ENCODE assay signal across 8 cellular contexts in the genomic region with DNA sequence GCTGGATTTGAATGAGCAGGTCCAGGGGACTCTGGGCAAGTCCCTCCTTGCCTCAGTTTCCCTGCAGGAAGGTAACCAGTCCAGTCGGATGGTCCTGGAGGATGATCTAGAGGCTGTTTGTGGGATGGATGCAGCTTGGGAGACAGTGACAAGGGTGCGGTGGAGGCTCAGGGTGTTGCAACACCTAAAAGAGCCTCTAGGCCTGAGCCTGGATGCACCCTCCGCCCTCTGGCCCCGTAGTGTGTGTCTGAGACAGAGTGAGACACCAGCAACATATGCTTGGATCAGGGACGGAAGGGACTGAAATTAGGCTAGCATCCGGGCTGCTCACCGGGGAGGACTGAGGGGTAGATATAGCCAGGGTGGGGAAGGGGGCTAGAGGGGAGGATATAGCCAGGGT. TPM values are rescaled to one million over a fixed set of nuclear protein-coding genes. Genes with fewer than 3 reads are reported as not detected.
DNase-seq lines count a peak whose midpoint lies in the region; ATAC-seq, FAIRE-seq and TF ChIP-seq lines count a peak whose summit lies in the region.

No MANE protein-coding gene starts in this region.

- peak overlapping the region; percentile 75 for H3K4me3 ChIP-seq in AG04449 (ENCODE audit: low read depth, low read length)
- no peak overlapping the region for H3K4me3 ChIP-seq in IMR-90 (ENCODE audit: insufficient read depth, low read depth, low read length)
- no peak overlapping the region for H3K4me3 ChIP-seq in hepatocyte

- no peak overlapping the region for H2BK15ac ChIP-seq in IMR-90 (ENCODE audit: low read depth, low read length)

- no peak overlapping the region for H2BK5ac ChIP-seq in IMR-90 (ENCODE audit: low read depth, low read length, poor library complexity, severe bottlenecking)

- H2AK5ac ChIP-seq in IMR-90 (ENCODE audit: low read depth, low read length), result no peak overlapping the region

- in situ Hi-C loops in IMR-90 (cut with MboI; ENCODE audit: low sequenced_read_pairs), result no loop called here

- no peak overlapping the region for H3K56ac ChIP-seq in IMR-90 (ENCODE audit: extremely low read depth, insufficient read depth, low read length)

- TF ChIP-seq POLR2A in IMR-90 (IDR thresholded peaks at IDR 0.05; ENCODE audit: low read depth, low read length), result no peak

- DNase-seq in AG04449 (ENCODE audit: low read depth, low spot score) (no peak), IMR-90 (no peak), hepatocyte (ENCODE audit: low spot score) (peak; percentile 37), D721Med (ENCODE audit: insufficient read length, low spot score) (no peak), T-helper 9 cell (no peak)
- DNase-seq in stimulated activated naive B cell treated with anti-CD40 and anti-IgM and Interleukin-4, amounts not matched to agents 10 μg/mL and 1 μg/mL and 100 μg/mL, for 72 hours, result no peak

- peaks cover 22 to 64% of the 10 kb centered on the region in 2 experiments for H3K79me1 ChIP-seq in IMR-90 (ENCODE audit: low read depth in 1 of 2, low read length in 2 of 2)

- H3K9me3 ChIP-seq in IMR-90 (ENCODE audit: control insufficient read depth, insufficient read depth, low read length), result no peaks in the 10 kb centered on the region
- H3K9me3 ChIP-seq in hepatocyte (ENCODE audit: low read depth), result no peaks in the 10 kb centered on the region

- H3K9me2 ChIP-seq in hepatocyte (replicated peaks; ENCODE audit: insufficient read depth), result no peaks in the 10 kb centered on the region

- H4K91ac ChIP-seq in IMR-90 (ENCODE audit: insufficient read depth, low read depth, low read length), result no peak overlapping the region

- CTCF ChIA-PET in AG04449 (lab: Yijun Ruan, JAX) (interaction anchor here (0.8 to 8.3 kb wide), 3 partner anchors 15 to 29 kb away, joined by 3 to 64 read pairs (median 5); no protein-coding TSS in a partner anchor), IMR-90 (lab: Yijun Ruan, JAX) (interaction anchor here (0.9 kb wide), 1 partner anchor 16 kb away, joined by 3 read pairs; no protein-coding TSS in a partner anchor)

- H3K36me3 ChIP-seq in IMR-90 (ENCODE audit: control insufficient read depth, insufficient read depth, low read length) (peaks cover 19% of the 10 kb centered on the region), hepatocyte (replicated peaks; ENCODE audit: insufficient read depth, low read depth) (no peaks in the 10 kb centered on the region)

- no peak for TF ChIP-seq CTCF in AG04449 (IDR thresholded peaks at IDR 0.05; ENCODE audit: insufficient read depth, low read length, missing control alignments)
- TF ChIP-seq CTCF in IMR-90 (conservative IDR thresholded peaks at IDR 0.05; ENCODE audit: low read depth, low read length), result no peak
- no peak for TF ChIP-seq CTCF in hepatocyte (IDR thresholded peaks at IDR 0.05; ENCODE audit: poor library complexity)
- no peak for TF ChIP-seq CTCF in D721Med (IDR thresholded peaks at IDR 0.05; ENCODE audit: insufficient read depth, missing control alignments)

- 0 out of 2 replicates have a peak overlapping the region, but pooled peaks have one; percentile 40 for H3K23ac ChIP-seq in IMR-90 (ENCODE audit: low read depth, low read length)

- peak overlapping the region; percentile 15; the same call in 1 of the 2 replicates for H3K4ac ChIP-seq in IMR-90 (ENCODE audit: low read depth, low read length)

- H3K9me1 ChIP-seq in IMR-90 (ENCODE audit: insufficient read depth, low read length), result 0 out of 2 replicates have a peak, but pooled peaks cover 3% of the 10 kb centered on the region

- H4K5ac ChIP-seq in IMR-90 (ENCODE audit: low read depth, low read length), result no peak overlapping the region

- H3K27me3 Mint-ChIP-seq in activated T-helper 17 cell treated with anti-CD3 and anti-CD28 coated beads, Interleukin-2, amount 50 U/mL, for 72 hours, result no peaks in the 10 kb centered on the region
- no peaks in the 10 kb centered on the region for H3K27me3 Mint-ChIP-seq in stimulated activated naive B cell treated with anti-CD40 and anti-IgM and Interleukin-4, amounts not matched to agents 10 μg/mL and 1 μg/mL and 100 μg/mL, for 72 hours

- peaks cover 36% of the 10 kb centered on the region for H3K79me2 ChIP-seq in hepatocyte

- POLR2A ChIA-PET in AG04449 (lab: Yijun Ruan, JAX) (no interaction called here), IMR-90 (lab: Charles Lee; ENCODE audit: unreplicated experiment) (no interaction called here)

- H2AFZ ChIP-seq in IMR-90 (replicated peaks; ENCODE audit: low read length, poor library complexity) (peak overlapping the region; percentile 9), hepatocyte (no peak overlapping the region)

- no peak overlapping the region for H3K9ac ChIP-seq in IMR-90 (ENCODE audit: low read depth, low read length)

- no peaks in the 10 kb centered on the region for H3K9me3 Mint-ChIP-seq in activated T-helper 17 cell treated with anti-CD3 and anti-CD28 coated beads, Interleukin-2, amount 50 U/mL, for 72 hours
- H3K9me3 Mint-ChIP-seq in stimulated activated naive B cell treated with anti-CD40 and anti-IgM and Interleukin-4, amounts not matched to agents 10 μg/mL and 1 μg/mL and 100 μg/mL, for 72 hours, result no peaks in the 10 kb centered on the region

- H3K18ac ChIP-seq in IMR-90 (ENCODE audit: low read depth, low read length), result no peak overlapping the region

- H3K36me3 Mint-ChIP-seq in activated T-helper 17 cell treated with anti-CD3 and anti-CD28 coated beads, Interleukin-2, amount 50 U/mL, for 72 hours (ENCODE audit: low read depth), result no peaks in the 10 kb centered on the region
- peaks cover 3 to 4% of the 10 kb centered on the region in 2 donors for H3K36me3 Mint-ChIP-seq in stimulated activated naive B cell treated with anti-CD40 and anti-IgM and Interleukin-4, amounts not matched to agents 10 μg/mL and 1 μg/mL and 100 μg/mL, for 72 hours

- no peak for FAIRE-seq in D721Med (lab: Jason Lieb, UNC)

- BruUV-seq in IMR-90 (replicated peaks; lab: Mats Ljungman, UMichigan), result no TSS peak

- no peak overlapping the region for H4K8ac ChIP-seq in IMR-90 (ENCODE audit: low read depth in 2 of 2, low read length in 2 of 2)

- ATAC-seq in IMR-90 (ENCODE audit: low read depth) (no peak), GM18858 (IDR thresholded peaks at IDR 0.05; ENCODE audit: unreplicated experiment) (no peak)
- ATAC-seq in activated T-helper 17 cell treated with anti-CD3 and anti-CD28 coated beads, Interleukin-2, amount 50 U/mL, for 72 hours (replicated peaks), result no peak
- no peak for ATAC-seq in stimulated activated naive B cell treated with anti-CD40 and anti-IgM and Interleukin-4, amounts not matched to agents 10 μg/mL and 1 μg/mL and 100 μg/mL, for 72 hours (replicated peaks)

- dilution Hi-C loops in IMR-90 (cut with HindIII; ENCODE audit: low sequenced_read_pairs, unreplicated experiment), result no loop called here

- H3K4me1 Mint-ChIP-seq in activated T-helper 17 cell treated with anti-CD3 and anti-CD28 coated beads, Interleukin-2, amount 50 U/mL, for 72 hours, result peaks cover 11% of the 10 kb centered on the region
- peaks cover 23 to 45% of the 10 kb centered on the region in 2 donors for H3K4me1 Mint-ChIP-seq in stimulated activated naive B cell treated with anti-CD40 and anti-IgM and Interleukin-4, amounts not matched to agents 10 μg/mL and 1 μg/mL and 100 μg/mL, for 72 hours

- H3K27me3 ChIP-seq in IMR-90 (ENCODE audit: control insufficient read depth, insufficient read depth, low read length) (no peaks in the 10 kb centered on the region), hepatocyte (no peaks in the 10 kb centered on the region)

- H4K20me1 ChIP-seq in IMR-90 (ENCODE audit: insufficient read depth, low read length) (peaks cover 4% of the 10 kb centered on the region), hepatocyte (ENCODE audit: insufficient read depth, poor library complexity, severe bottlenecking) (peaks cover 4% of the 10 kb centered on the region)

- no peak overlapping the region for H2BK120ac ChIP-seq in IMR-90 (ENCODE audit: low read depth, low read length)

- no peak overlapping the region for H3K14ac ChIP-seq in IMR-90 (replicated peaks; ENCODE audit: low read depth, low read length)

- H3K27ac ChIP-seq in IMR-90 (ENCODE audit: insufficient read depth, low read length) (no peak overlapping the region), hepatocyte (no peak overlapping the region)

- peak overlapping the region; percentile 63 for H3K27ac Mint-ChIP-seq in activated T-helper 17 cell treated with anti-CD3 and anti-CD28 coated beads, Interleukin-2, amount 50 U/mL, for 72 hours
- H3K27ac Mint-ChIP-seq in stimulated activated naive B cell treated with anti-CD40 and anti-IgM and Interleukin-4, amounts not matched to agents 10 μg/mL and 1 μg/mL and 100 μg/mL, for 72 hours, result no peak overlapping the region

- H3K4me2 ChIP-seq in IMR-90 (ENCODE audit: low read depth, low read length) (peak overlapping the region; percentile 34; the same call in 1 of the 2 replicates), hepatocyte (peak overlapping the region; percentile 99)

- H2AK9ac ChIP-seq in IMR-90 (replicated peaks; ENCODE audit: low read depth, low read length, poor library complexity), result peak overlapping the region; percentile 17

- 94% methylated on average over 3 of the region's 7 CpGs; no CpG with 5 or more reads in 1 of the 2 experiments for WGBS in IMR-90 (ENCODE audit: extremely low coverage in 2 of 2, insufficient read length in 1 of 2), 2 experiments
- 77% methylated on average over 7 of the region's 7 CpGs for WGBS in hepatocyte (ENCODE audit: low lambda C conversion rate, missing lambda C conversion rate)

- intact Hi-C loops in IMR-90 (cut with micrococcal nuclease), result no loop called here

- H3K4me1 ChIP-seq in IMR-90 (ENCODE audit: control insufficient read depth, insufficient read depth, low read length) (peaks cover 7% of the 10 kb centered on the region), hepatocyte (ENCODE audit: insufficient read depth) (peaks cover 18% of the 10 kb centered on the region)

- no peak overlapping the region for H2BK20ac ChIP-seq in IMR-90 (ENCODE audit: low read depth, low read length)

- no peak for TF ChIP-seq RAD21 in IMR-90 (IDR thresholded peaks at IDR 0.05; ENCODE audit: low read length)

- peak overlapping the region; percentile 92 for H3K4me3 Mint-ChIP-seq in activated T-helper 17 cell treated with anti-CD3 and anti-CD28 coated beads, Interleukin-2, amount 50 U/mL, for 72 hours
- peak overlapping the region; percentile 64 to 82 for H3K4me3 Mint-ChIP-seq in stimulated activated naive B cell treated with anti-CD40 and anti-IgM and Interleukin-4, amounts not matched to agents 10 μg/mL and 1 μg/mL and 100 μg/mL, for 72 hours

RNA-seq across cellular contexts. Expression of a gene that starts 1.1 kb away (rescaled TPM):
- total RNA-seq in IMR-90 (2012; rRNA removed), result 18.8 and 19.7 TPM in 2 replicates
- 41.6 and 44.2 TPM in 2 replicates for polyA plus RNA-seq in IMR-90 (2012; rRNA removed)
- 27.4 and 55.2 TPM in 2 replicates for polyA plus RNA-seq in IMR-90 (2012; cell fraction: cytosol; rRNA removed)
- polyA plus RNA-seq in IMR-90 (2012; cell fraction: nucleus; rRNA removed; ENCODE audit: low replicate concordance), result 55.4 and 116 TPM in 2 replicates
- 10 to 100 TPM; 19.8 to 21.8 TPM for total RNA-seq in activated T-helper 17 cell treated with anti-CD3 and anti-CD28 coated beads, Interleukin-2, amount 50 U/mL, for 72 hours
- total RNA-seq in hepatocyte, result 39.3 and 40.4 TPM in 2 replicates
- 59.4 and 64.6 TPM in 2 replicates for polyA plus RNA-seq in hepatocyte

RNA-seq across cellular contexts. Expression of a gene that starts 1.7 kb away (rescaled TPM):
- total RNA-seq in IMR-90 (2012; rRNA removed) (93.6 and 124 TPM in 2 replicates), hepatocyte (72.3 and 72.4 TPM in 2 replicates)
- polyA plus RNA-seq in IMR-90 (2012; rRNA removed) (141 and 149 TPM in 2 replicates), hepatocyte (55.3 and 60.9 TPM in 2 replicates)
- polyA plus RNA-seq in IMR-90 (2012; cell fraction: cytosol; rRNA removed), result 88.4 and 129 TPM in 2 replicates
- polyA plus RNA-seq in IMR-90 (2012; cell fraction: nucleus; rRNA removed; ENCODE audit: low replicate concordance), result 78.9 and 134 TPM in 2 replicates
- 100 to 1,000 TPM in 1 of 2 donors, 10 to 100 TPM in 1; 77.9 to 131 TPM for total RNA-seq in activated T-helper 17 cell treated with anti-CD3 and anti-CD28 coated beads, Interleukin-2, amount 50 U/mL, for 72 hours

RNA-seq across cellular contexts. Expression of a gene that starts 28.6 kb away (rescaled TPM):
- total RNA-seq in IMR-90 (2012; rRNA removed), result 6.7 and 7.0 TPM in 2 replicates
- polyA plus RNA-seq in IMR-90 (2012; rRNA removed), result 16.5 and 17.1 TPM in 2 replicates
- 15.2 and 19.2 TPM in 2 replicates for polyA plus RNA-seq in IMR-90 (2012; cell fraction: cytosol; rRNA removed)
- 8.7 and 13.8 TPM in 2 replicates for polyA plus RNA-seq in IMR-90 (2012; cell fraction: nucleus; rRNA removed; ENCODE audit: low replicate concordance)
- 10 to 100 TPM; 12.3 to 20.8 TPM for total RNA-seq in activated T-helper 17 cell treated with anti-CD3 and anti-CD28 coated beads, Interleukin-2, amount 50 U/mL, for 72 hours
- 16.2 and 23.8 TPM in 2 replicates for total RNA-seq in hepatocyte
- polyA plus RNA-seq in hepatocyte, result 17.2 and 20.6 TPM in 2 replicates
